11 cellular contexts compared by ENCODE assay signal in genomic region chr17:38926290-38927070, GRCh38. TPM values are rescaled to one million over a fixed set of nuclear protein-coding genes. Genes with fewer than 3 reads are reported as not detected.
DNase-seq lines count a peak whose midpoint lies in the region; ATAC-seq and TF ChIP-seq lines count a peak whose summit lies in the region.
"Had no signal": no experiment of that assay in that cellular context is flagged by ENCODE, and none has a peak within 500 bp of the region (broad histone marks: within the 10 kb centered on the region; RNA-seq: fewer than 3 reads in every experiment).

No MANE protein-coding gene starts in this region.

- WGBS in endodermal cell (ENCODE audit: insufficient coverage in 1 of 2, insufficient read length in 1 of 2), 2 experiments: 90 to 100% methylated on average over 1 to 2 of the region's 2 CpGs

- no peak overlapping the region for H3K4me3 Mint-ChIP-seq in endodermal cell
- peak overlapping the region; percentile 55 for H3K4me3 Mint-ChIP-seq in stimulated activated naive CD8-positive, alpha-beta T cell treated with anti-CD3 and anti-CD28 coated beads, Interleukin-15, Interleukin-2, amounts not matched to agents 100 ng/mL and 50 ng/mL, for 24 hours

- DNase-seq in GM20000 (ENCODE audit: low spot score): peak; percentile 64
- peak; percentile 96 for DNase-seq in SIG-M5 (lab: John Stamatoyannopoulos, UW)
- peak; percentile 38 for DNase-seq in endodermal cell
- no peak for DNase-seq in effector CD8-positive, alpha-beta T cell (lab: John Stamatoyannopoulos, UW)
- no peak for DNase-seq in DMS79 treated with DMSO at 0.1 percent for 48 hours (lab: John Stamatoyannopoulos, UW)
- DNase-seq in mucosa of gallbladder (ENCODE audit: low spot score): no peak
- DNase-seq: activated gamma-delta T cell; PC-3; stimulated activated CD4-positive, alpha-beta T cell treated with anti-CD3 and anti-CD28 coated beads, Interleukin-12 subunit alpha, Interleukin-12 subunit beta, amount 100 ng/mL, for 4 hours had no signal

- H3K36me3 Mint-ChIP-seq in endodermal cell (ENCODE audit: low read depth): peaks cover 2% of the 10 kb centered on the region
- H3K36me3 Mint-ChIP-seq in stimulated activated naive CD8-positive, alpha-beta T cell treated with anti-CD3 and anti-CD28 coated beads, Interleukin-15, Interleukin-2, amounts not matched to agents 100 ng/mL and 50 ng/mL, for 24 hours (ENCODE audit: low read depth): no peaks in the 10 kb centered on the region

- H3K27me3 ChIP-seq in endodermal cell (ENCODE audit: control insufficient read depth, insufficient read depth, low read length, poor library complexity, severe bottlenecking): no peaks in the 10 kb centered on the region

- ATAC-seq in GM19035 (IDR thresholded peaks at IDR 0.05; ENCODE audit: unreplicated experiment): no peak
- ATAC-seq: PC-3 had no signal

- no peak overlapping the region for H3K27ac Mint-ChIP-seq in endodermal cell
- no peak overlapping the region for H3K27ac Mint-ChIP-seq in stimulated activated naive CD8-positive, alpha-beta T cell treated with anti-CD3 and anti-CD28 coated beads, Interleukin-15, Interleukin-2, amounts not matched to agents 100 ng/mL and 50 ng/mL, for 24 hours

- no peak overlapping the region for H3K4me3 ChIP-seq in endodermal cell (ENCODE audit: low read length)

- peaks cover 4% of the 10 kb centered on the region for H3K4me1 ChIP-seq in endodermal cell (ENCODE audit: control insufficient read depth, insufficient read depth, low read length)

- H3K36me3 ChIP-seq in endodermal cell (ENCODE audit: control insufficient read depth, insufficient read depth, low read length): no peaks in the 10 kb centered on the region

- TF ChIP-seq CTCF in GM20000 (IDR thresholded peaks at IDR 0.05; ENCODE audit: extremely low read depth, missing control alignments): no peak
- no peak for TF ChIP-seq CTCF in endodermal cell (conservative IDR thresholded peaks at IDR 0.05)

- no peaks in the 10 kb centered on the region for H3K9me3 ChIP-seq in endodermal cell (ENCODE audit: control insufficient read depth, low read length)

- H3K4me1 Mint-ChIP-seq in endodermal cell: peaks cover 15% of the 10 kb centered on the region
- H3K4me1 Mint-ChIP-seq in stimulated activated naive CD8-positive, alpha-beta T cell treated with anti-CD3 and anti-CD28 coated beads, Interleukin-15, Interleukin-2, amounts not matched to agents 100 ng/mL and 50 ng/mL, for 24 hours (ENCODE audit: low read depth): peaks cover 37% of the 10 kb centered on the region

- peaks cover 9% of the 10 kb centered on the region for H3K9me3 Mint-ChIP-seq in endodermal cell
- no peaks in the 10 kb centered on the region for H3K9me3 Mint-ChIP-seq in stimulated activated naive CD8-positive, alpha-beta T cell treated with anti-CD3 and anti-CD28 coated beads, Interleukin-15, Interleukin-2, amounts not matched to agents 100 ng/mL and 50 ng/mL, for 24 hours

- no peak overlapping the region for H3K27ac ChIP-seq in endodermal cell (ENCODE audit: low read depth, low read length)

- no peaks in the 10 kb centered on the region for H3K27me3 Mint-ChIP-seq in endodermal cell (ENCODE audit: insufficient read depth)
- no peaks in the 10 kb centered on the region for H3K27me3 Mint-ChIP-seq in stimulated activated naive CD8-positive, alpha-beta T cell treated with anti-CD3 and anti-CD28 coated beads, Interleukin-15, Interleukin-2, amounts not matched to agents 100 ng/mL and 50 ng/mL, for 24 hours

- H3K9ac ChIP-seq in endodermal cell (ENCODE audit: extremely low read depth, low read length, poor library complexity, severe bottlenecking): no peak overlapping the region

RNA-seq across cellular contexts. Expression of gene FBXO47, which starts 40.7 kb away (rescaled TPM):
- not detected for total RNA-seq in endodermal cell
- not detected for polyA plus RNA-seq in endodermal cell (2013, experiment 1 of 2)
- not detected for polyA plus RNA-seq in endodermal cell (2013, experiment 2 of 2)
- not detected for total RNA-seq in mucosa of gallbladder
- total RNA-seq: PC-3 had no signal

RNA-seq across cellular contexts. Expression of gene LASP1, which starts 56.6 kb away (rescaled TPM):
- total RNA-seq in endodermal cell (100 to 1,000 TPM; 168 to 177 TPM), mucosa of gallbladder (247 TPM)
- polyA plus RNA-seq in endodermal cell (2013, experiment 1 of 2): 102 TPM
- polyA plus RNA-seq in endodermal cell (2013, experiment 2 of 2): 102 TPM

Comparison
In these comparisons a context has a peak if more than half of its experiments do, and no peak if none do; other contexts are left out.
1. DNase-seq: peak in GM20000 (single experiment), SIG-M5 (single experiment) and endodermal cell (single experiment); none in effector CD8-positive, alpha-beta T cell (single experiment), DMS79 treated with DMSO at 0.1 percent for 48 hours (single experiment) and mucosa of gallbladder (single experiment).